8 cellular contexts compared by ENCODE assay signal in genomic region chr12:98503343-98503592, GRCh38. TPM values are rescaled to one million over a fixed set of nuclear protein-coding genes. Genes with fewer than 3 reads are reported as not detected.
DNase-seq lines count a peak whose midpoint lies in the region; ATAC-seq lines count a peak whose summit lies in the region.

No MANE protein-coding gene starts in this region.

- no peaks in the 10 kb centered on the region for H3K9me3 ChIP-seq in KOPT-K1 (ENCODE audit: insufficient read depth, low read length, poor library complexity, severe bottlenecking)

- peak; percentile 63 for ATAC-seq in GM21825 (IDR thresholded peaks at IDR 0.05; ENCODE audit: unreplicated experiment)

- in situ Hi-C loops in SK-MEL-5 (cut with HindIII; ENCODE audit: low pct_unique_long_range_greater_than_20kb, low sequenced_read_pairs) = no loop called here

- DNase-seq in EH (ENCODE audit: low read depth) (peak; percentile 94), SK-MEL-5 (ENCODE audit: low read depth, low spot score) (peak; percentile 96), globus pallidus (ENCODE audit: low spot score) (peak; percentile 94), nucleus accumbens (lab: John Stamatoyannopoulos, UW) (peak; percentile 17 to 96 (median 84))
- peak; percentile 87 for DNase-seq in activated naive CD4-positive, alpha-beta T cell treated with anti-CD3 and anti-CD28 coated beads, Interleukin-2, amount 50 U/mL, for 16 hours

- H3K36me3 ChIP-seq in KOPT-K1 (ENCODE audit: insufficient read depth, low read length) = no peaks in the 10 kb centered on the region

- H3K27ac ChIP-seq in KOPT-K1 (ENCODE audit: low read depth, low read length, poor library complexity, severe bottlenecking) (peak overlapping the region; percentile 93), temporal lobe (ENCODE audit: low read depth, low read length) (peak overlapping the region; percentile 97)

RNA-seq across cellular contexts. Expression of gene TMPO, which starts 12.1 kb away (rescaled TPM):
- total RNA-seq in SK-MEL-5 (2014; rRNA removed; shearing (Covaris generic)) = 124 TPM in 2 replicates
- 76.0 and 113 TPM in 2 replicates for polyA plus RNA-seq in SK-MEL-5 (2015; cell fraction: cytosol; rRNA removed)
- 89.6 and 113 TPM in 2 replicates for polyA plus RNA-seq in SK-MEL-5 (2015; cell fraction: nucleus; rRNA removed)
- total RNA-seq in temporal lobe = 105 TPM

Comparison
In these comparisons a context has a peak if more than half of its experiments do, and no peak if none do; other contexts are left out.
1. Peak in every context shown above with its lines: DNase-seq, ATAC-seq and H3K27ac ChIP-seq.